18 cellular contexts compared by ENCODE assay signal in genomic region chr12:2986876-2987275, GRCh38. TPM values are rescaled to one million over a fixed set of nuclear protein-coding genes. Genes with fewer than 3 reads are reported as not detected.
A peak's percentile ranks its signal among the peaks of the same experiment; 100 is the strongest.
DNase-seq lines count a peak whose midpoint lies in the region; ATAC-seq and TF ChIP-seq lines count a peak whose summit lies in the region.
"Had no signal": no experiment of that assay in that cellular context is flagged by ENCODE, and none has a peak within 500 bp of the region (broad histone marks: within the 10 kb centered on the region; RNA-seq: fewer than 3 reads in every experiment).

No MANE protein-coding gene starts in this region.

- H3K9me2 ChIP-seq in GM23338 (ENCODE audit: insufficient read depth): 0 out of 2 replicates have a peak, but pooled peaks cover 5% of the 10 kb centered on the region

- ATAC-seq in GM23338 (no peak), WTC11 (no peak), GM18511 (IDR thresholded peaks at IDR 0.05; ENCODE audit: unreplicated experiment) (no peak)
- ATAC-seq: CD8-positive, alpha-beta T cell had no signal

- peaks cover 44% of the 10 kb centered on the region for H3K36me3 Mint-ChIP-seq in GM23338 (ENCODE audit: low read depth)
- H3K36me3 Mint-ChIP-seq in WTC11: peaks cover 29% of the 10 kb centered on the region
- H3K36me3 Mint-ChIP-seq in endothelial cell (ENCODE audit: low read depth, unreplicated experiment): peaks cover 22% of the 10 kb centered on the region
- peaks cover 15% of the 10 kb centered on the region for H3K36me3 Mint-ChIP-seq in progenitor cell of endocrine pancreas (ENCODE audit: insufficient read depth)
- H3K36me3 Mint-ChIP-seq: CD8-positive, alpha-beta T cell; IgD-negative memory B cell had no signal

- DNase-seq in GM23338 (ENCODE audit: low spot score): no peak
- DNase-seq in WTC11 (ENCODE audit: low spot score): no peak
- DNase-seq in endothelial cell (ENCODE audit: low spot score): no peak
- DNase-seq in progenitor cell of endocrine pancreas (ENCODE audit: low spot score, unreplicated experiment): no peak
- DNase-seq in stimulated activated CD4-positive, alpha-beta T cell treated with anti-CD3 and anti-CD28 coated beads, Interleukin-15, amount 100 ng/mL, for 24 hours: no peak
- no peak for DNase-seq in C1 segment of cervical spinal cord (lab: John Stamatoyannopoulos, UW)
- DNase-seq in tibial artery: no peak
- DNase-seq: 8988T; Calu3; CD8-positive, alpha-beta T cell; DMS79 treated with DMSO at 0.1 percent for 48 hours; GF-D8; GOT3; KBM-7 had no signal

- peaks cover 99% of the 10 kb centered on the region for H3K79me2 ChIP-seq in GM23338 (replicated peaks; ENCODE audit: insufficient read depth)

- H3K4me1 Mint-ChIP-seq in GM23338 (peaks cover 14% of the 10 kb centered on the region), WTC11 (peaks cover 20% of the 10 kb centered on the region), endothelial cell (ENCODE audit: unreplicated experiment) (peaks cover 11% of the 10 kb centered on the region), progenitor cell of endocrine pancreas (ENCODE audit: low read depth) (no peaks in the 10 kb centered on the region)
- H3K4me1 Mint-ChIP-seq: IgD-negative memory B cell had no signal

- POLR2A ChIA-PET in WTC11 (lab: Charles Lee): interaction anchor here (0.6 to 1.2 kb wide), 2 partner anchors 10 to 12 kb away, joined by 3 to 5 read pairs; no protein-coding TSS in a partner anchor

- H3K4me2 ChIP-seq in GM23338: no peak overlapping the region
- H3K4me2 ChIP-seq: BLaER1 had no signal

- no peak overlapping the region; the same call in 1 of the 2 replicates for H3K27ac Mint-ChIP-seq in GM23338
- H3K27ac Mint-ChIP-seq in WTC11: peak overlapping the region; percentile 38
- H3K27ac Mint-ChIP-seq in endothelial cell (ENCODE audit: unreplicated experiment): peak overlapping the region; percentile 3
- peak overlapping the region; percentile 12 for H3K27ac Mint-ChIP-seq in progenitor cell of endocrine pancreas
- H3K27ac Mint-ChIP-seq: CD8-positive, alpha-beta T cell; IgD-negative memory B cell had no signal

- H3K4me1 ChIP-seq in GM23338 (ENCODE audit: insufficient read depth) (no peaks in the 10 kb centered on the region; the same call in 1 of the 2 replicates), tibial artery (peaks cover 0 to 3% (median 0%) of the 10 kb centered on the region in 4 donors)

- CTCF ChIA-PET in WTC11 (lab: Charles Lee): interaction anchor here (0.6 to 1.7 kb wide), 7 partner anchors 12 to 71 kb away, joined by 3 to 5 read pairs (median 3); no protein-coding TSS in a partner anchor

- no peak overlapping the region for H2AFZ ChIP-seq in GM23338

- H3K27me3 ChIP-seq in GM23338 (ENCODE audit: insufficient read depth) (no peaks in the 10 kb centered on the region), tibial artery (no peaks in the 10 kb centered on the region)
- H3K27me3 ChIP-seq: BLaER1 had no signal

- H3K36me3 ChIP-seq in GM23338 (ENCODE audit: insufficient read depth) (peaks cover 9% of the 10 kb centered on the region; the same call in 1 of the 2 replicates), tibial artery (peaks cover 0 to 5% (median 4%) of the 10 kb centered on the region in 3 donors)

- H3K4me3 Mint-ChIP-seq in GM23338 (no peak overlapping the region), WTC11 (no peak overlapping the region), endothelial cell (ENCODE audit: unreplicated experiment) (peak overlapping the region; percentile 13), progenitor cell of endocrine pancreas (ENCODE audit: low read depth) (no peak overlapping the region)
- H3K4me3 Mint-ChIP-seq: CD8-positive, alpha-beta T cell had no signal

- H3K9me3 ChIP-seq in tibial artery: peaks cover 0 to 9% (median 3%) of the 10 kb centered on the region in 3 donors
- H3K9me3 ChIP-seq: HAP-1 had no signal

- H3K9me3 Mint-ChIP-seq in GM23338 (peaks cover 13% of the 10 kb centered on the region), WTC11 (peaks cover 15% of the 10 kb centered on the region), endothelial cell (ENCODE audit: unreplicated experiment) (peaks cover 5% of the 10 kb centered on the region), progenitor cell of endocrine pancreas (ENCODE audit: low read depth) (peaks cover 14% of the 10 kb centered on the region)

- no peak for TF ChIP-seq CTCF in GM23338 (conservative IDR thresholded peaks at IDR 0.05; ENCODE audit: low read depth in 2 of 2)
- no peak for TF ChIP-seq CTCF in WTC11 (IDR thresholded peaks at IDR 0.05)
- no peak for TF ChIP-seq CTCF in endothelial cell (IDR thresholded peaks at IDR 0.05; ENCODE audit: unreplicated experiment)
- no peak for TF ChIP-seq CTCF in progenitor cell of endocrine pancreas (IDR thresholded peaks at IDR 0.05; ENCODE audit: unreplicated experiment)
- no peak for TF ChIP-seq CTCF in tibial artery (IDR thresholded peaks at IDR 0.05)

- no peak overlapping the region for H3K4me3 ChIP-seq in GM23338
- H3K4me3 ChIP-seq in tibial artery: no peak overlapping the region
- H3K4me3 ChIP-seq: BLaER1, HAP-1 had no signal

- H3F3A ChIP-seq in GM23338 (replicated peaks; ENCODE audit: low read depth): peaks cover 12% of the 10 kb centered on the region

- intact Hi-C loops in tibial artery (cut with DNase I; ENCODE audit: low total_unique reads): no loop called here

- peaks cover 49% of the 10 kb centered on the region for H4K20me1 ChIP-seq in GM23338 (replicated peaks; ENCODE audit: insufficient read depth)

- H3K27me3 Mint-ChIP-seq in GM23338 (ENCODE audit: insufficient read depth, low read depth, poor library complexity) (peaks cover 7% of the 10 kb centered on the region), WTC11 (ENCODE audit: low read depth) (no peaks in the 10 kb centered on the region), endothelial cell (ENCODE audit: unreplicated experiment) (peaks cover 2% of the 10 kb centered on the region), progenitor cell of endocrine pancreas (no peaks in the 10 kb centered on the region)
- H3K27me3 Mint-ChIP-seq: IgD-negative memory B cell had no signal

- H3K27ac ChIP-seq in GM23338 (ENCODE audit: low read depth) (0 out of 2 replicates have a peak overlapping the region, but pooled peaks have one; percentile 55), tibial artery (no peak overlapping the region)
- H3K27ac ChIP-seq: BLaER1 had no signal

TF ChIP-seq in GM23338, 12 proteins besides CTCF, POLR2A, EP300 and RAD21 (continues in another document):
- TF ChIP-seq EZH2 (IDR thresholded peaks at IDR 0.05; ENCODE audit: low read depth, unreplicated experiment): no peak
- no peak for TF ChIP-seq REST (IDR thresholded peaks at IDR 0.05; ENCODE audit: unreplicated experiment)

TF ChIP-seq in WTC11, 78 proteins besides CTCF, POLR2A, EP300 and RAD21 (continues in another document):
- TF ChIP-seq NFYB (CRISPR knock-in tag; conservative IDR thresholded peaks at IDR 0.05; ENCODE audit: low read depth) (no peak), MAX (CRISPR knock-in tag; IDR thresholded peaks at IDR 0.05) (no peak), GABPB1 (CRISPR knock-in tag; IDR thresholded peaks at IDR 0.05) (no peak), ARID4B (CRISPR knock-in tag; IDR thresholded peaks at IDR 0.05; ENCODE audit: borderline replicate concordance) (no peak), CREB1 (CRISPR knock-in tag; IDR thresholded peaks at IDR 0.05) (no peak), SP1 (CRISPR knock-in tag; conservative IDR thresholded peaks at IDR 0.05) (no peak), SOX15 (CRISPR knock-in tag; IDR thresholded peaks at IDR 0.05) (no peak), RORB (CRISPR knock-in tag; IDR thresholded peaks at IDR 0.05) (no peak), SMAD3 (CRISPR knock-in tag; IDR thresholded peaks at IDR 0.05; ENCODE audit: borderline replicate concordance) (no peak)

RNA-seq across cellular contexts. Expression of gene TEAD4, which starts 27.7 kb away (rescaled TPM):
- total RNA-seq in GM23338 (2014; rRNA removed; shearing (Covaris generic)): 137 and 145 TPM in 2 replicates
- polyA plus RNA-seq in GM23338 (2016; fragmentation: Nextera tagmentation; extraction: Ambion mirVana): 56.0 and 68.1 TPM in 2 replicates
- total RNA-seq in WTC11 (2021) (75.8 to 96.8 TPM (median 78.2 TPM) in 3 replicates), endothelial cell (ENCODE audit: unreplicated experiment) (120 TPM), progenitor cell of endocrine pancreas (19.7 and 24.5 TPM in 2 replicates)
- total RNA-seq: CD8-positive, alpha-beta T cell had no signal
- polyA plus RNA-seq: IgD-negative memory B cell had no signal
